21 cellular contexts compared by ENCODE assay signal in the genomic region with DNA sequence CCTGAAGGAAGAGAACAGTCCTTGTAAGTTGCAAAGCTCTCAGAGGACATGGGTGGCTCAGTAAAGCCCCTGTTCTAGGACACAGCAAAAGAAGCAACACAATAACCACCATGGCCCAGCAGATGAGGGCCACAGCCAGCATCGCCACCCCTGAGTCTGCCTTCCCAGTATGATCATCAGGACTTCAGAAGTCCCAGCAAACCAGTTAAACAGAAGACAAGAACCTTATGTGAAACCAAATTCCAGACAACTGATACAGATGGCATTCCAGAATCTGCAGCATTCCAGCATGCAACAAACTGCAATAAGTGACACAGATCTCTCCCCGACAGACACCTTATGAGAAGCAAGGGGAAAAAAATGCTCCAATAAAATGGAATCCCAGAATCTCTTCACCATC. TPM values are rescaled to one million over a fixed set of nuclear protein-coding genes. Genes with fewer than 3 reads are reported as not detected.
A peak's percentile ranks its signal among the peaks of the same experiment; 100 is the strongest.
DNase-seq lines count a peak whose midpoint lies in the region; ATAC-seq and TF ChIP-seq lines count a peak whose summit lies in the region.
"Had no signal": no experiment of that assay in that cellular context is flagged by ENCODE, and none has a peak within 500 bp of the region (broad histone marks: within the 10 kb centered on the region; RNA-seq: fewer than 3 reads in every experiment).

No MANE protein-coding gene starts in this region.

- no peaks in the 10 kb centered on the region for H3K36me3 Mint-ChIP-seq in CD4-positive, CD25-positive, alpha-beta regulatory T cell
- peaks cover 25% of the 10 kb centered on the region for H3K36me3 Mint-ChIP-seq in Calu3 (ENCODE audit: insufficient read depth, unreplicated experiment)
- H3K36me3 Mint-ChIP-seq in activated T-helper 2 cell treated with anti-CD3 and anti-CD28 coated beads, Interferon-gamma antibody, Interleukin-2, Interleukin-4, amounts not matched to agents 10 μg/mL and 5 μg/mL and 100 μg/mL, durations not matched to agents 14 hours and 24 hours and 36 hours (ENCODE audit: low read depth), result peaks cover 17% of the 10 kb centered on the region
- peaks cover 3 to 5% (median 3%) of the 10 kb centered on the region in 3 donors for H3K36me3 Mint-ChIP-seq in naive thymus-derived CD8-positive, alpha-beta T cell

- DNase-seq in CD4-positive, CD25-positive, alpha-beta regulatory T cell, result no peak
- DNase-seq in Calu3 (no peak), DMS153 (lab: John Stamatoyannopoulos, UW) (no peak), ecto neural progenitor cell (ENCODE audit: low spot score) (no peak)
- peak; percentile 4 for DNase-seq in activated T-helper 2 cell treated with anti-CD3 and anti-CD28 coated beads, Interferon-gamma antibody, Interleukin-2, Interleukin-4, amounts not matched to agents 10 μg/mL and 5 μg/mL and 100 μg/mL, durations not matched to agents 14 hours and 24 hours and 36 hours (ENCODE audit: low spot score)
- DNase-seq in naive thymus-derived CD8-positive, alpha-beta T cell, result no peak
- DNase-seq: activated CD8-positive, alpha-beta memory T cell treated with anti-CD3 and anti-CD28 coated beads, Interleukin-2, amount 50 U/mL, for 4 hours; effector CD8-positive, alpha-beta T cell; glutamatergic neuron; HFFc6; KBM-7; left lung; mucosa of descending colon; NCI-H1048; NCI-H2029 treated with DMSO at 0.1 percent for 48 hours; ovary; sigmoid colon had no signal

- peaks cover 4% of the 10 kb centered on the region for H3K36me3 ChIP-seq in CD4-positive, CD25-positive, alpha-beta regulatory T cell (ENCODE audit: control insufficient read depth, insufficient read depth, low read length)
- H3K36me3 ChIP-seq: ovary had no signal

- peaks cover 0 to 3% (median 0%) of the 10 kb centered on the region in 7 donors for H3K9me3 Mint-ChIP-seq in CD4-positive, CD25-positive, alpha-beta regulatory T cell
- no peaks in the 10 kb centered on the region for H3K9me3 Mint-ChIP-seq in Calu3 (ENCODE audit: low read depth, unreplicated experiment)
- no peaks in the 10 kb centered on the region for H3K9me3 Mint-ChIP-seq in activated T-helper 2 cell treated with anti-CD3 and anti-CD28 coated beads, Interferon-gamma antibody, Interleukin-2, Interleukin-4, amounts not matched to agents 10 μg/mL and 5 μg/mL and 100 μg/mL, durations not matched to agents 14 hours and 24 hours and 36 hours
- H3K9me3 Mint-ChIP-seq in naive thymus-derived CD8-positive, alpha-beta T cell, result peaks cover 0 to 7% (median 5%) of the 10 kb centered on the region in 9 donors

- intact Hi-C loops in Calu3 (cut with micrococcal nuclease; ENCODE audit: unreplicated experiment), result no loop called here
- intact Hi-C loops in activated T-helper 2 cell treated with anti-CD3 and anti-CD28 coated beads, Interferon-gamma antibody, Interleukin-2, Interleukin-4, amounts not matched to agents 10 μg/mL and 5 μg/mL and 100 μg/mL, durations not matched to agents 14 hours and 24 hours and 36 hours (cut with micrococcal nuclease), result no loop called here

- POLR2A ChIA-PET in naive thymus-derived CD8-positive, alpha-beta T cell (lab: Charles Lee), result interaction anchor here (0.5 kb wide), 1 partner anchor 9 kb away, joined by 3 read pairs; no protein-coding TSS in a partner anchor

- H3K4me1 ChIP-seq in CD4-positive, CD25-positive, alpha-beta regulatory T cell (ENCODE audit: control insufficient read depth, insufficient read depth, low read length, poor library complexity, severe bottlenecking), result peaks cover 23% of the 10 kb centered on the region

- ATAC-seq in CD4-positive, CD25-positive, alpha-beta regulatory T cell (ENCODE audit: low read depth in 2 of 2), result no peak
- no peak for ATAC-seq in naive thymus-derived CD8-positive, alpha-beta T cell
- ATAC-seq in GM19035 (IDR thresholded peaks at IDR 0.05; ENCODE audit: unreplicated experiment), result no peak
- ATAC-seq: left lung, mucosa of descending colon had no signal

- no peak overlapping the region for H3K4me3 ChIP-seq in CD4-positive, CD25-positive, alpha-beta regulatory T cell (ENCODE audit: low read depth, low read length)
- H3K4me3 ChIP-seq: mucosa of descending colon, ovary, sigmoid colon had no signal

- H3K4me1 Mint-ChIP-seq in CD4-positive, CD25-positive, alpha-beta regulatory T cell, result peaks cover 7 to 40% (median 20%) of the 10 kb centered on the region in 4 donors
- peaks cover 28% of the 10 kb centered on the region for H3K4me1 Mint-ChIP-seq in Calu3 (ENCODE audit: low read depth, unreplicated experiment)
- peaks cover 28% of the 10 kb centered on the region for H3K4me1 Mint-ChIP-seq in activated T-helper 2 cell treated with anti-CD3 and anti-CD28 coated beads, Interferon-gamma antibody, Interleukin-2, Interleukin-4, amounts not matched to agents 10 μg/mL and 5 μg/mL and 100 μg/mL, durations not matched to agents 14 hours and 24 hours and 36 hours (ENCODE audit: low read depth)
- peaks cover 23 to 38% (median 35%) of the 10 kb centered on the region in 4 donors for H3K4me1 Mint-ChIP-seq in naive thymus-derived CD8-positive, alpha-beta T cell

- no peak overlapping the region for H3K27ac ChIP-seq in CD4-positive, CD25-positive, alpha-beta regulatory T cell (ENCODE audit: insufficient read depth, low read length, poor library complexity, severe bottlenecking)
- H3K27ac ChIP-seq: left lung, ovary, vagina had no signal

- peaks cover 3% of the 10 kb centered on the region for H3K27me3 ChIP-seq in CD4-positive, CD25-positive, alpha-beta regulatory T cell (ENCODE audit: control insufficient read depth, insufficient read depth, low read length)
- H3K27me3 ChIP-seq: left lung, ovary, sigmoid colon, vagina had no signal

- no peak for TF ChIP-seq CTCF in Calu3 (IDR thresholded peaks at IDR 0.05; ENCODE audit: unreplicated experiment)

- H3K27me3 Mint-ChIP-seq in CD4-positive, CD25-positive, alpha-beta regulatory T cell, result peaks cover 18% of the 10 kb centered on the region
- peaks cover 21% of the 10 kb centered on the region for H3K27me3 Mint-ChIP-seq in Calu3 (ENCODE audit: unreplicated experiment)
- peaks cover 23% of the 10 kb centered on the region for H3K27me3 Mint-ChIP-seq in activated T-helper 2 cell treated with anti-CD3 and anti-CD28 coated beads, Interferon-gamma antibody, Interleukin-2, Interleukin-4, amounts not matched to agents 10 μg/mL and 5 μg/mL and 100 μg/mL, durations not matched to agents 14 hours and 24 hours and 36 hours (ENCODE audit: low read depth)
- H3K27me3 Mint-ChIP-seq in naive thymus-derived CD8-positive, alpha-beta T cell, result peaks cover 0 to 10% (median 4%) of the 10 kb centered on the region in 5 donors

- H3K9me3 ChIP-seq in CD4-positive, CD25-positive, alpha-beta regulatory T cell (ENCODE audit: control insufficient read depth in 2 of 2, low read length in 2 of 2), result no peaks in the 10 kb centered on the region
- H3K9me3 ChIP-seq: left lung, mucosa of descending colon, ovary, sigmoid colon, vagina had no signal

- no TSS peak for BruUV-seq in Calu3 (replicated peaks; lab: Mats Ljungman, UMichigan)

- CTCF ChIA-PET in Calu3 (lab: Charles Lee), result no interaction called here

- peak overlapping the region in 1 of 3 donors; percentile 91 for H3K27ac Mint-ChIP-seq in CD4-positive, CD25-positive, alpha-beta regulatory T cell
- H3K27ac Mint-ChIP-seq in Calu3 (ENCODE audit: unreplicated experiment), result no peak overlapping the region
- no peak overlapping the region for H3K27ac Mint-ChIP-seq in activated T-helper 2 cell treated with anti-CD3 and anti-CD28 coated beads, Interferon-gamma antibody, Interleukin-2, Interleukin-4, amounts not matched to agents 10 μg/mL and 5 μg/mL and 100 μg/mL, durations not matched to agents 14 hours and 24 hours and 36 hours
- H3K27ac Mint-ChIP-seq in naive thymus-derived CD8-positive, alpha-beta T cell, result peak overlapping the region in 7 of 10 donors; percentile 39 to 97 (median 81)

- peak overlapping the region; percentile 82 to 94 (median 87) for H3K4me3 Mint-ChIP-seq in CD4-positive, CD25-positive, alpha-beta regulatory T cell
- peak overlapping the region; percentile 98 for H3K4me3 Mint-ChIP-seq in Calu3 (ENCODE audit: low read depth, unreplicated experiment)
- peak overlapping the region; percentile 95 for H3K4me3 Mint-ChIP-seq in activated T-helper 2 cell treated with anti-CD3 and anti-CD28 coated beads, Interferon-gamma antibody, Interleukin-2, Interleukin-4, amounts not matched to agents 10 μg/mL and 5 μg/mL and 100 μg/mL, durations not matched to agents 14 hours and 24 hours and 36 hours (ENCODE audit: low read depth)
- H3K4me3 Mint-ChIP-seq in naive thymus-derived CD8-positive, alpha-beta T cell, result peak overlapping the region in 7 of 10 donors; percentile 81 to 97 (median 94)

RNA-seq across cellular contexts. Expression of gene NME6, which starts 1.9 kb away (rescaled TPM):
- 12.6 TPM for total RNA-seq in CD4-positive, CD25-positive, alpha-beta regulatory T cell
- polyA plus RNA-seq in CD4-positive, CD25-positive, alpha-beta regulatory T cell, result 10 to 100 TPM; 63.8 to 68.6 (median 65.0) TPM
- total RNA-seq in Calu3 (2022), result 28.2 and 30.2 TPM in 2 replicates
- total RNA-seq in activated T-helper 2 cell treated with anti-CD3 and anti-CD28 coated beads, Interferon-gamma antibody, Interleukin-2, Interleukin-4, amounts not matched to agents 10 μg/mL and 5 μg/mL and 100 μg/mL, durations not matched to agents 14 hours and 24 hours and 36 hours, result 30.2 and 33.7 TPM in 2 replicates
- 10 to 100 TPM; 34.3 to 40.4 TPM for total RNA-seq in naive thymus-derived CD8-positive, alpha-beta T cell
- 10 to 100 TPM; 47.7 to 50.3 (median 48.6) TPM for polyA plus RNA-seq in naive thymus-derived CD8-positive, alpha-beta T cell

RNA-seq across cellular contexts. Expression of gene SPINK8, which starts 30.4 kb away (rescaled TPM):
- not detected for total RNA-seq in CD4-positive, CD25-positive, alpha-beta regulatory T cell
- polyA plus RNA-seq in CD4-positive, CD25-positive, alpha-beta regulatory T cell, result not detected
- total RNA-seq in Calu3 (2022), result not detected in 2 replicates
- not detected in 2 replicates for total RNA-seq in activated T-helper 2 cell treated with anti-CD3 and anti-CD28 coated beads, Interferon-gamma antibody, Interleukin-2, Interleukin-4, amounts not matched to agents 10 μg/mL and 5 μg/mL and 100 μg/mL, durations not matched to agents 14 hours and 24 hours and 36 hours
- total RNA-seq in naive thymus-derived CD8-positive, alpha-beta T cell, result not detected
- not detected for polyA plus RNA-seq in naive thymus-derived CD8-positive, alpha-beta T cell
- total RNA-seq: cardiac septum, HFFc6, left lung, mucosa of descending colon, NCI-H460, ovary, sigmoid colon, vagina had no signal
- polyA plus RNA-seq: ovary, sigmoid colon had no signal

Comparison
In these comparisons a context has a peak if more than half of its experiments do, and no peak if none do; other contexts are left out.
1. H3K27ac Mint-ChIP-seq: peak in naive thymus-derived CD8-positive, alpha-beta T cell (7 of 10); none in Calu3 (single experiment) and activated T-helper 2 cell treated with anti-CD3 and anti-CD28 coated beads, Interferon-gamma antibody, Interleukin-2, Interleukin-4, amounts not matched to agents 10 μg/mL and 5 μg/mL and 100 μg/mL, durations not matched to agents 14 hours and 24 hours and 36 hours (single experiment).
2. Peak in every context shown above with its lines, with median percentiles within 50 percentile points of each other: H3K4me3 Mint-ChIP-seq.